ENCODE assay signal across 10 cellular contexts in genomic region chr6:11206576-11206975, GRCh38. TPM values are rescaled to one million over a fixed set of nuclear protein-coding genes. Genes with fewer than 3 reads are reported as not detected.
DNase-seq lines count a peak whose midpoint lies in the region; ATAC-seq and TF ChIP-seq lines count a peak whose summit lies in the region.
"Had no signal": no experiment of that assay in that cellular context is flagged by ENCODE, and none has a peak within 500 bp of the region (broad histone marks: within the 10 kb centered on the region; RNA-seq: fewer than 3 reads in every experiment).

No MANE protein-coding gene starts in this region.

- peaks cover 65% of the 10 kb centered on the region for H3K36me3 ChIP-seq in mesodermal cell (ENCODE audit: control insufficient read depth, insufficient read depth, low read length)
- peaks cover 0 to 7% of the 10 kb centered on the region in 2 donors for H3K36me3 ChIP-seq in thyroid gland

- H3K4me3 Mint-ChIP-seq in MCF 10A (ENCODE audit: unreplicated experiment): peak overlapping the region; percentile 44
- no peak overlapping the region for H3K4me3 Mint-ChIP-seq in activated CD4-positive, alpha-beta T cell treated with anti-CD3 and anti-CD28 coated beads for 36 hours
- no peak overlapping the region for H3K4me3 Mint-ChIP-seq in activated naive CD8-positive, alpha-beta T cell treated with anti-CD3 and anti-CD28 coated beads for 36 hours

- no peaks in the 10 kb centered on the region for H3K9me3 Mint-ChIP-seq in MCF 10A (ENCODE audit: unreplicated experiment)
- no peaks in the 10 kb centered on the region for H3K9me3 Mint-ChIP-seq in activated CD4-positive, alpha-beta T cell treated with anti-CD3 and anti-CD28 coated beads for 36 hours (ENCODE audit: low read depth)
- H3K9me3 Mint-ChIP-seq in activated naive CD8-positive, alpha-beta T cell treated with anti-CD3 and anti-CD28 coated beads for 36 hours: no peaks in the 10 kb centered on the region

- H3K4me3 ChIP-seq in mesodermal cell (ENCODE audit: extremely low read depth, insufficient read depth, low read length, poor library complexity, severe bottlenecking) (no peak overlapping the region), thyroid gland (replicated peaks in 1 of 3) (no peak overlapping the region)

- H3K27me3 ChIP-seq in thyroid gland: no peaks in the 10 kb centered on the region

- H3K27me3 Mint-ChIP-seq in MCF 10A (ENCODE audit: insufficient read depth, unreplicated experiment): no peaks in the 10 kb centered on the region
- no peaks in the 10 kb centered on the region for H3K27me3 Mint-ChIP-seq in activated CD4-positive, alpha-beta T cell treated with anti-CD3 and anti-CD28 coated beads for 36 hours
- H3K27me3 Mint-ChIP-seq in activated naive CD8-positive, alpha-beta T cell treated with anti-CD3 and anti-CD28 coated beads for 36 hours: no peaks in the 10 kb centered on the region

- intact Hi-C loops in MCF 10A (cut with micrococcal nuclease) (no loop called here), thyroid gland (cut with DNase I) (no loop called here)
- intact Hi-C loops in activated CD4-positive, alpha-beta T cell treated with anti-CD3 and anti-CD28 coated beads for 36 hours (cut with DNase I, micrococcal nuclease): no loop called here

- no peaks in the 10 kb centered on the region for H3K9me3 ChIP-seq in mesodermal cell (ENCODE audit: control insufficient read depth, low read length)
- no peaks in the 10 kb centered on the region for H3K9me3 ChIP-seq in thyroid gland

- no peak for ATAC-seq in activated CD4-positive, alpha-beta T cell treated with anti-CD3 and anti-CD28 coated beads for 36 hours

- H3K27ac Mint-ChIP-seq in MCF 10A (ENCODE audit: low read depth, unreplicated experiment): peak overlapping the region; percentile 92
- no peak overlapping the region for H3K27ac Mint-ChIP-seq in activated CD4-positive, alpha-beta T cell treated with anti-CD3 and anti-CD28 coated beads for 36 hours
- no peak overlapping the region for H3K27ac Mint-ChIP-seq in activated naive CD8-positive, alpha-beta T cell treated with anti-CD3 and anti-CD28 coated beads for 36 hours

- H3K4me1 ChIP-seq in mesodermal cell (ENCODE audit: control insufficient read depth, insufficient read depth, low read length, poor library complexity, severe bottlenecking): peaks cover 46% of the 10 kb centered on the region
- H3K4me1 ChIP-seq in thyroid gland: peaks cover 21 to 69% of the 10 kb centered on the region in 2 donors

- POLR2A ChIA-PET in MCF 10A (lab: Yijun Ruan, JAX): interaction anchor here (0.7 to 2.4 kb wide), 11 partner anchors 15 to 320 kb away, joined by 3 to 16 read pairs (median 4); partner anchors contain the start of genes NEDD9 and SMIM13
- POLR2A ChIA-PET in activated CD4-positive, alpha-beta T cell treated with anti-CD3 and anti-CD28 coated beads for 36 hours (lab: Charles Lee): no interaction called here

- DNase-seq in MV-4-11 (lab: John Stamatoyannopoulos, UW) (peak; percentile 63), MCF 10A (ENCODE audit: unreplicated experiment) (no peak), thyroid gland (no peak), NCI-H2196 treated with DMSO at 0.1 percent for 48 hours (lab: John Stamatoyannopoulos, UW; ENCODE audit: unreplicated experiment) (no peak)
- DNase-seq in activated CD4-positive, alpha-beta T cell treated with anti-CD3 and anti-CD28 coated beads for 36 hours: no peak
- no peak for DNase-seq in activated naive CD8-positive, alpha-beta T cell treated with anti-CD3 and anti-CD28 coated beads for 36 hours
- DNase-seq: activated CD4-positive, CD25-positive, alpha-beta regulatory T cell treated with anti-CD3 and anti-CD28 coated beads, Interleukin-2, amount 50 U/mL, for 72 hours; DND-41; NCI-H1092 had no signal

- no peak for TF ChIP-seq CTCF in MCF 10A (IDR thresholded peaks at IDR 0.05; ENCODE audit: unreplicated experiment)
- TF ChIP-seq CTCF in thyroid gland (IDR thresholded peaks at IDR 0.05): no peak

- CTCF ChIA-PET in MCF 10A (lab: Yijun Ruan, JAX): interaction anchor here (1.2 to 1.6 kb wide), 3 partner anchors 26 to 113 kb away, joined by 3 read pairs; partner anchors contain the start of genes NEDD9 and SMIM13
- CTCF ChIA-PET in activated CD4-positive, alpha-beta T cell treated with anti-CD3 and anti-CD28 coated beads for 36 hours (lab: Charles Lee): interaction anchor here (0.5 kb wide), 1 partner anchor 269 kb away, joined by 4 read pairs; no protein-coding TSS in a partner anchor

- H3K4me1 Mint-ChIP-seq in MCF 10A (ENCODE audit: insufficient read depth, unreplicated experiment): peaks cover 14% of the 10 kb centered on the region
- peaks cover 41% of the 10 kb centered on the region for H3K4me1 Mint-ChIP-seq in activated CD4-positive, alpha-beta T cell treated with anti-CD3 and anti-CD28 coated beads for 36 hours
- peaks cover 44% of the 10 kb centered on the region for H3K4me1 Mint-ChIP-seq in activated naive CD8-positive, alpha-beta T cell treated with anti-CD3 and anti-CD28 coated beads for 36 hours

- no peak for TF ChIP-seq POLR2A in thyroid gland (IDR thresholded peaks at IDR 0.05)

- peaks cover 5% of the 10 kb centered on the region for H3K36me3 Mint-ChIP-seq in MCF 10A (ENCODE audit: insufficient read depth, unreplicated experiment)
- H3K36me3 Mint-ChIP-seq in activated CD4-positive, alpha-beta T cell treated with anti-CD3 and anti-CD28 coated beads for 36 hours (ENCODE audit: low read depth): peaks cover 37% of the 10 kb centered on the region
- peaks cover 46% of the 10 kb centered on the region for H3K36me3 Mint-ChIP-seq in activated naive CD8-positive, alpha-beta T cell treated with anti-CD3 and anti-CD28 coated beads for 36 hours

- WGBS in mesodermal cell (ENCODE audit: insufficient coverage in 2 of 2), 2 experiments: 75 to 100% methylated on average over 1 of the region's 3 CpGs
- WGBS in thyroid gland, 2 donors: 71 to 75% methylated on average over 3 of the region's 3 CpGs

- peak overlapping the region; percentile 89 for H3K27ac ChIP-seq in mesodermal cell (ENCODE audit: low read depth, low read length, severe bottlenecking)
- peak overlapping the region in 2 of 3 donors; percentile 14 to 35 for H3K27ac ChIP-seq in thyroid gland

- BruUV-seq in MCF 10A (replicated peaks; lab: Mats Ljungman, UMichigan): TSS peak; percentile 100

RNA-seq across cellular contexts. Expression of gene NEDD9, which starts 25.9 kb away (rescaled TPM):
- 2.2 and 4.4 TPM in 2 replicates for total RNA-seq in MCF 10A (2022)
- polyA plus RNA-seq in mesodermal cell (2013, experiment 1 of 2): 16.7 TPM
- polyA plus RNA-seq in mesodermal cell (2013, experiment 2 of 2): 16.1 TPM
- total RNA-seq in thyroid gland: 10 to 100 TPM; 42.1 to 78.3 (median 61.7) TPM
- 10 to 100 TPM; 23.6 to 27.3 TPM for total RNA-seq in activated CD4-positive, alpha-beta T cell treated with anti-CD3 and anti-CD28 coated beads for 36 hours
- 10 to 100 TPM; 32.0 to 33.7 TPM for total RNA-seq in activated naive CD8-positive, alpha-beta T cell treated with anti-CD3 and anti-CD28 coated beads for 36 hours
